In the genomic region with DNA sequence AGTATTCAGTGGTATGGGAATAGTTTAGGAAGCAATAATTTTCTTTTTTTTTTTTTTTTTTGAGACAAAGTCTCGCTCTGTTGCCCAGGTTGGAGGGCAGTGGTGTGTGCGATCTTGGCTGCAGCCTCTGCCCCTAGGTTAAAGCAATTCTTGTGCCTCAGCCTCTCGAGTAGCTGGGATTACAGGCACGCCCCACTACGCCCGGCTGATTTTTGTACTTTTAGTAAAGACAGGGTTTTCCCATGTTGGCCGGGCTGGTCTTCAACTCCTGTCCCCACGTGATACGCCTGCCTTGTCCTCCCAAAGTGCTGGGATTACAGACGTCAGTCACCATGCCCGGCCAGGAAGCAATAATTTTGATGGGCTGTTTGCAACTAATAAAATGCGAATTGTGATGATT, we compare ENCODE assay signal across 22 cellular contexts.
DNase-seq lines count a peak whose midpoint lies in the region; ATAC-seq and TF ChIP-seq lines count a peak whose summit lies in the region.
"Had no signal": no experiment of that assay in that cellular context is flagged by ENCODE, and none has a peak within 500 bp of the region (broad histone marks: within the 10 kb centered on the region; RNA-seq: fewer than 3 reads in every experiment).

No MANE protein-coding gene starts in this region.

- POLR2A ChIA-PET in PC-3 (lab: Charles Lee; ENCODE audit: unreplicated experiment), result no interaction called here
- POLR2A ChIA-PET in T-cell (lab: Charles Lee), result no interaction called here

- peak overlapping the region in 4 of 6 donors; percentile 52 to 86 (median 72) for H3K27ac Mint-ChIP-seq in naive B cell
- H3K27ac Mint-ChIP-seq in T-cell, result peak overlapping the region in 1 of 2 donors; percentile 81
- H3K27ac Mint-ChIP-seq: activated CD8-positive, alpha-beta memory T cell treated with anti-CD3 and anti-CD28 coated beads, Interleukin-2, amount 10 ng/mL, durations not matched to agents 7 days and 5 days; T-helper 1 cell treated with Interleukin-12 subunit alpha and Interleukin-12 subunit beta and Interleukin-4 antibody, amounts not matched to agents 30 μg/mL and 1 μg/mL, for 36 hours; WTC11 had no signal

- TF ChIP-seq CTCF in colonic mucosa (IDR thresholded peaks at IDR 0.05), result no peak
- no peak for TF ChIP-seq CTCF in PC-3 (conservative IDR thresholded peaks at IDR 0.05; ENCODE audit: low read depth, low read length)

- H3K4me3 ChIP-seq in BLaER1 (no peak overlapping the region), colonic mucosa (no peak overlapping the region), PC-3 (ENCODE audit: low read length) (no peak overlapping the region)
- H3K4me3 ChIP-seq: tibial artery had no signal

- H3K4me1 ChIP-seq in BLaER1 (peaks cover 17% of the 10 kb centered on the region), colonic mucosa (peaks cover 5% of the 10 kb centered on the region), PC-3 (ENCODE audit: insufficient read depth, low read length) (peaks cover 23% of the 10 kb centered on the region)

- H3K36me3 Mint-ChIP-seq in naive B cell (peaks cover 9 to 13% of the 10 kb centered on the region in 2 donors), T-cell (peaks cover 23% of the 10 kb centered on the region)

- H3K27ac ChIP-seq in BLaER1, result no peak overlapping the region
- peak overlapping the region; percentile 41 for H3K27ac ChIP-seq in colonic mucosa
- no peak overlapping the region for H3K27ac ChIP-seq in PC-3 (ENCODE audit: low read length)
- H3K27ac ChIP-seq: tibial artery had no signal

- H3K4me1 Mint-ChIP-seq in naive B cell (peaks cover 29 to 42% (median 31%) of the 10 kb centered on the region in 3 donors), T-cell (peaks cover 43 to 67% (median 64%) of the 10 kb centered on the region in 3 donors)

- H3K9ac ChIP-seq in BLaER1 (no peak overlapping the region), colonic mucosa (ENCODE audit: low read depth in 2 of 2, low read length in 2 of 2) (no peak overlapping the region), PC-3 (ENCODE audit: low read length) (no peak overlapping the region)

- DNase-seq in colonic mucosa (peak; percentile 64), naive B cell (no peak), NCI-H1105 treated with DMSO at 0.1 percent for 48 hours (lab: John Stamatoyannopoulos, UW) (no peak), PC-3 (no peak), T-cell (no peak)
- no peak for DNase-seq in stimulated activated CD4-positive, alpha-beta T cell treated with anti-CD3 and anti-CD28 coated beads, Interleukin-15, amount 100 ng/mL, for 24 hours
- DNase-seq: ACHN; activated CD8-positive, alpha-beta memory T cell treated with anti-CD3 and anti-CD28 coated beads, Interleukin-2, amount 10 ng/mL, durations not matched to agents 7 days and 5 days; activated gamma-delta T cell; hippocampal formation; KG1; mesendoderm; NCI-H2081 treated with DMSO at 0.1 percent for 48 hours; NCI-H510A; SHP77; tibial artery had no signal

- H3K36me3 ChIP-seq in BLaER1 (peaks cover 38% of the 10 kb centered on the region), colonic mucosa (no peaks in the 10 kb centered on the region), PC-3 (ENCODE audit: low read depth, low read length) (peaks cover 17% of the 10 kb centered on the region; the same call in 1 of the 2 replicates)

- peak; percentile 62 for ATAC-seq in GM19395 (IDR thresholded peaks at IDR 0.05; ENCODE audit: unreplicated experiment)
- ATAC-seq in naive B cell (ENCODE audit: low read depth in 2 of 2), result peak; percentile 67 to 71
- no peak for ATAC-seq in PC-3
- ATAC-seq in T-cell (replicated peaks in 1 of 4), result no peak
- ATAC-seq: activated CD8-positive, alpha-beta memory T cell treated with anti-CD3 and anti-CD28 coated beads, Interleukin-2, amount 10 ng/mL, durations not matched to agents 7 days and 5 days; WTC11 had no signal

- peaks cover 42% of the 10 kb centered on the region for H3K79me2 ChIP-seq in PC-3 (ENCODE audit: low read length)

- peaks cover 6% of the 10 kb centered on the region for H3F3A ChIP-seq in PC-3 (ENCODE audit: low read length, unreplicated experiment)

- H3K9me3 Mint-ChIP-seq in naive B cell (no peaks in the 10 kb centered on the region), T-cell (no peaks in the 10 kb centered on the region)
- H3K9me3 Mint-ChIP-seq: central memory CD8-positive, alpha-beta T cell; stimulated activated effector memory CD8-positive, alpha-beta T cell treated with anti-CD3 and anti-CD28 coated beads, Interleukin-12 subunit alpha, Interleukin-12 subunit beta, amount 100 ng/mL, for 72 hours; T-helper 1 cell treated with Interleukin-12 subunit alpha and Interleukin-12 subunit beta and Interleukin-4 antibody, amounts not matched to agents 30 μg/mL and 1 μg/mL, for 36 hours; WTC11 had no signal

- H3K9me3 ChIP-seq in BLaER1 (no peaks in the 10 kb centered on the region), colonic mucosa (no peaks in the 10 kb centered on the region), PC-3 (ENCODE audit: low read length) (no peaks in the 10 kb centered on the region)
- H3K9me3 ChIP-seq: tibial artery had no signal

- CTCF ChIA-PET in PC-3 (lab: Charles Lee), result no interaction called here
- CTCF ChIA-PET in T-cell (lab: Charles Lee), result interaction anchor here (0.9 to 2.2 kb wide), 5 partner anchors 11 to 79 kb away, joined by 5 to 8 read pairs (median 5); a partner anchor contains a TSS

- H3K27me3 ChIP-seq in BLaER1 (no peaks in the 10 kb centered on the region), colonic mucosa (no peaks in the 10 kb centered on the region), PC-3 (ENCODE audit: low read length) (no peaks in the 10 kb centered on the region)
- H3K27me3 ChIP-seq: tibial artery had no signal

- no peaks in the 10 kb centered on the region for H3K9me2 ChIP-seq in PC-3 (replicated peaks; ENCODE audit: low read length)

- H2AFZ ChIP-seq in PC-3 (ENCODE audit: low read length), result no peak overlapping the region

- H3K4me2 ChIP-seq in BLaER1 (peak overlapping the region; percentile 54), PC-3 (ENCODE audit: low read length) (no peak overlapping the region)

- intact Hi-C loops in colonic mucosa (cut with DNase I), result no loop called here
- intact Hi-C loops in PC-3 (cut with micrococcal nuclease), result no loop called here

- H3K27me3 Mint-ChIP-seq in naive B cell (no peaks in the 10 kb centered on the region), T-cell (no peaks in the 10 kb centered on the region)
- H3K27me3 Mint-ChIP-seq: activated CD8-positive, alpha-beta memory T cell treated with anti-CD3 and anti-CD28 coated beads, Interleukin-2, amount 10 ng/mL, durations not matched to agents 7 days and 5 days; central memory CD8-positive, alpha-beta T cell had no signal

- BruUV-seq in PC-3 (replicated peaks; lab: Mats Ljungman, UMichigan), result no TSS peak

- peak overlapping the region in 3 of 8 donors; percentile 36 to 59 (median 58) for H3K4me3 Mint-ChIP-seq in naive B cell
- peak overlapping the region in 1 of 3 donors; percentile 14 for H3K4me3 Mint-ChIP-seq in T-cell
- H3K4me3 Mint-ChIP-seq: activated CD8-positive, alpha-beta memory T cell treated with anti-CD3 and anti-CD28 coated beads, Interleukin-2, amount 10 ng/mL, durations not matched to agents 7 days and 5 days; central memory CD8-positive, alpha-beta T cell; stimulated activated effector memory CD8-positive, alpha-beta T cell treated with anti-CD3 and anti-CD28 coated beads, Interleukin-12 subunit alpha, Interleukin-12 subunit beta, amount 100 ng/mL, for 72 hours; T-helper 1 cell treated with Interleukin-12 subunit alpha and Interleukin-12 subunit beta and Interleukin-4 antibody, amounts not matched to agents 30 μg/mL and 1 μg/mL, for 36 hours; WTC11 had no signal

- H4K20me1 ChIP-seq in BLaER1 (peaks cover 96% of the 10 kb centered on the region), PC-3 (ENCODE audit: low read length) (no peaks in the 10 kb centered on the region)

Comparison
In these comparisons a context has a peak if more than half of its experiments do, and no peak if none do; other contexts are left out.
1. ATAC-seq: peak in GM19395 (single experiment) and naive B cell (2 of 2); none in PC-3 (single experiment) and T-cell (0 of 4).